8 cellular contexts compared by ENCODE assay signal in genomic region chr13:46386996-46387851, GRCh38. TPM values are rescaled to one million over a fixed set of nuclear protein-coding genes. Genes with fewer than 3 reads are reported as not detected.
DNase-seq lines count a peak whose midpoint lies in the region; ATAC-seq and TF ChIP-seq lines count a peak whose summit lies in the region.

TSS of gene RUBCNL (minus strand) at chr13:46387252. CDS start at chr13:46372475, 14,777 bp downstream.

- intact Hi-C loops in uterus (cut with DNase I; ENCODE audit: low total_unique reads): no loop called here

- TF ChIP-seq POLR2A in uterus (IDR thresholded peaks at IDR 0.05): peak in 1 of 2 donors; percentile 11

- H3K36me3 ChIP-seq in uterus: no peaks in the 10 kb centered on the region

- DNase-seq in Ammon's horn (ENCODE audit: low spot score) (peak; percentile 66), LoVo (ENCODE audit: low spot score) (peak; percentile 18), activated T-cell treated with anti-CD3 and anti-CD28 coated beads for 48 hours (ENCODE audit: low read depth) (peak; percentile 47), foreskin keratinocyte (peak; percentile 61 to 82), nucleus accumbens (lab: John Stamatoyannopoulos, UW) (peak in 36 of 56 donors; percentile 4 to 59 (median 30)), uterus (peak in 1 of 2 donors; percentile 16), NCI-H2029 (lab: John Stamatoyannopoulos, UW) (no peak)

- H3K9me3 ChIP-seq in uterus: no peaks in the 10 kb centered on the region

- H3K27me3 ChIP-seq in foreskin keratinocyte (peaks cover 58% of the 10 kb centered on the region), uterus (no peaks in the 10 kb centered on the region)

- H3K4me3 ChIP-seq in uterus: peak within 1 kb of the TSS; percentile 31 to 37

- ATAC-seq in GM19023 (IDR thresholded peaks at IDR 0.05; ENCODE audit: unreplicated experiment) (peak; percentile 34), foreskin keratinocyte (peak; percentile 84)

- no peak within 1 kb of the TSS for H3K27ac ChIP-seq in foreskin keratinocyte
- H3K27ac ChIP-seq in uterus: peak within 1 kb of the TSS in 1 of 2 donors; percentile 35

- TF ChIP-seq CTCF in foreskin keratinocyte (conservative IDR thresholded peaks at IDR 0.05) (peak; percentile 59), uterus (IDR thresholded peaks at IDR 0.05) (no peak)

- H3K4me1 ChIP-seq in foreskin keratinocyte (peaks cover 3% of the 10 kb centered on the region), uterus (no peaks in the 10 kb centered on the region)

RNA-seq across cellular contexts. Expression of gene RUBCNL, which starts in this region (rescaled TPM):
- total RNA-seq in foreskin keratinocyte (0.10 TPM in 1 of 2 replicates, not detected in the other), uterus (10 to 100 TPM in 1 of 4 donors, 1 to 10 TPM in 2, under 1 TPM in 1; 0.59 to 11.8 (median 3.3) TPM)
- polyA plus RNA-seq in foreskin keratinocyte: 0.08 TPM in 1 of 2 replicates, not detected in the other

Comparison
In these comparisons a context has a peak if more than half of its experiments do, and no peak if none do; other contexts are left out.
1. Peak in DNase-seq and ATAC-seq in foreskin keratinocyte; RNA of the gene not detected or under 1 TPM.